21 cellular contexts compared by ENCODE assay signal in genomic region chr16:73915939-73916451, GRCh38.
"Had no signal": no experiment of that assay in that cellular context is flagged by ENCODE, and none has a peak within 500 bp of the region (broad histone marks: within the 10 kb centered on the region; RNA-seq: fewer than 3 reads in every experiment).

No MANE protein-coding gene starts in this region.

- DNase-seq: central memory CD4-positive, alpha-beta T cell; cortex of kidney; dorsolateral prefrontal cortex; effector CD8-positive, alpha-beta T cell; gastrocnemius medialis; heart right ventricle; immature natural killer cell; left lung; mesenchymal stem cell; naive thymus-derived CD4-positive, alpha-beta T cell; posterior cingulate gyrus; stimulated activated CD4-positive, alpha-beta T cell treated with anti-CD3 and anti-CD28 coated beads, Interleukin-2, amount 100 ng/mL, for 24 hours; stimulated activated CD4-positive, alpha-beta T cell treated with anti-CD3 and anti-CD28 coated beads, Interleukin-4, amount 100 ng/mL, for 4 hours; stimulated activated naive CD4-positive, alpha-beta T cell; stomach; substantia nigra; transverse colon had no signal

- H3K27ac ChIP-seq: dorsolateral prefrontal cortex, gastrocnemius medialis, heart right ventricle, left lung, neutrophil, stomach, thoracic aorta, transverse colon had no signal

- H3K27ac Mint-ChIP-seq: immature natural killer cell; naive thymus-derived CD4-positive, alpha-beta T cell had no signal

- H3K4me3 Mint-ChIP-seq: immature natural killer cell; naive thymus-derived CD4-positive, alpha-beta T cell had no signal

- H3K4me1 ChIP-seq: gastrocnemius medialis, heart right ventricle, left lung, stomach, transverse colon had no signal

- H3K9me3 ChIP-seq: gastrocnemius medialis, heart right ventricle, left lung, neutrophil, stomach, thoracic aorta, transverse colon had no signal

- H3K4me3 ChIP-seq: dorsolateral prefrontal cortex, gastrocnemius medialis, heart right ventricle, left lung, lung, stomach, thoracic aorta, transverse colon had no signal

- H3K27me3 ChIP-seq: left lung, neutrophil, transverse colon had no signal

- H3K36me3 ChIP-seq: gastrocnemius medialis, heart right ventricle, left lung, neutrophil, stomach, thoracic aorta, transverse colon had no signal

- ATAC-seq: esophagus mucosa; naive thymus-derived CD4-positive, alpha-beta T cell had no signal

- H3K4me1 Mint-ChIP-seq: immature natural killer cell; naive thymus-derived CD4-positive, alpha-beta T cell had no signal

- H3K36me3 Mint-ChIP-seq: immature natural killer cell; naive thymus-derived CD4-positive, alpha-beta T cell had no signal
